Comparison of ENCODE assay signal across 22 cellular contexts in genomic region chr9:137900584-137901310, GRCh38. TPM values are rescaled to one million over a fixed set of nuclear protein-coding genes. Genes with fewer than 3 reads are reported as not detected.
DNase-seq lines count a peak whose midpoint lies in the region; ATAC-seq, FAIRE-seq and TF ChIP-seq lines count a peak whose summit lies in the region.
"Had no signal": no experiment of that assay in that cellular context is flagged by ENCODE, and none has a peak within 500 bp of the region (broad histone marks: within the 10 kb centered on the region; RNA-seq: fewer than 3 reads in every experiment).

No MANE protein-coding gene starts in this region.

- no peak overlapping the region for H3K4me2 ChIP-seq in OCI-LY3 (ENCODE audit: low read length)
- H3K4me2 ChIP-seq: BLaER1 treated with 17β-estradiol and CSF1 and Interleukin-3, amounts not matched to agents 10 nM and 100 nM had no signal

- no peaks in the 10 kb centered on the region for H3K9me3 ChIP-seq in OCI-LY3 (ENCODE audit: insufficient read depth, low read length)
- H3K9me3 ChIP-seq: Caco-2, SJCRH30 had no signal

- H3K27ac ChIP-seq in OCI-LY3 (ENCODE audit: low read length): peak overlapping the region; percentile 14; the same call in 1 of the 2 replicates
- H3K27ac ChIP-seq: 22Rv1; BLaER1 treated with 17β-estradiol and CSF1 and Interleukin-3, amounts not matched to agents 10 nM and 100 nM; SJCRH30 had no signal

- H3K79me2 ChIP-seq in OCI-LY3 (ENCODE audit: low read length): peaks cover 99% of the 10 kb centered on the region

- H3K9ac ChIP-seq in OCI-LY3 (ENCODE audit: low read length): no peak overlapping the region
- H3K9ac ChIP-seq: BLaER1 treated with 17β-estradiol and CSF1 and Interleukin-3, amounts not matched to agents 10 nM and 100 nM had no signal

- peaks cover 33% of the 10 kb centered on the region for H3K4me1 ChIP-seq in OCI-LY3 (ENCODE audit: low read length)
- H3K4me1 ChIP-seq: SJCRH30 had no signal

- no peak overlapping the region for H3K4me3 ChIP-seq in OCI-LY3 (ENCODE audit: low read length)
- H3K4me3 ChIP-seq: BLaER1 treated with 17β-estradiol and CSF1 and Interleukin-3, amounts not matched to agents 10 nM and 100 nM; SJCRH30 had no signal

- no peak for TF ChIP-seq CTCF in OCI-LY3 (IDR thresholded peaks at IDR 0.05; ENCODE audit: low read depth, low read length)

- H2AFZ ChIP-seq in OCI-LY3 (ENCODE audit: low read depth, low read length): no peak overlapping the region

- DNase-seq in activated effector memory CD4-positive, alpha-beta T cell treated with anti-CD3 and anti-CD28 coated beads, Interleukin-2, amount 50 U/mL, for 16 hours: peak; percentile 19
- DNase-seq in activated effector memory CD4-positive, alpha-beta T cell treated with Interleukin-2 at 50 U/mL for 16 hours: no peak
- DNase-seq in islet precursor cell (peak; percentile 43), urothelium cell line (ENCODE audit: low spot score) (no peak), left lobe of liver (ENCODE audit: low spot score) (no peak), cerebellar nuclear complex (lab: John Stamatoyannopoulos, UW) (no peak), NCI-H2227 treated with DMSO at 0.1 percent for 48 hours (lab: John Stamatoyannopoulos, UW) (no peak)
- DNase-seq: Caco-2; CD4-positive, alpha-beta memory T cell; GDM1; GOT3; Kasumi-1; NCI-H1417 treated with DMSO at 0.1 percent for 48 hours; NCI-H187; NCI-H748 treated with DMSO at 0.1 percent for 48 hours; SJCRH30 had no signal

- H3K27me3 ChIP-seq in OCI-LY3 (ENCODE audit: low read depth, low read length): no peaks in the 10 kb centered on the region
- H3K27me3 ChIP-seq: BLaER1 treated with 17β-estradiol and CSF1 and Interleukin-3, amounts not matched to agents 10 nM and 100 nM; SJCRH30 had no signal

- peaks cover 92% of the 10 kb centered on the region for H4K20me1 ChIP-seq in OCI-LY3 (ENCODE audit: insufficient read depth, low read length)
- H4K20me1 ChIP-seq: BLaER1 treated with 17β-estradiol and CSF1 and Interleukin-3, amounts not matched to agents 10 nM and 100 nM had no signal

- peak; percentile 53 for FAIRE-seq in urothelium cell line (lab: Jason Lieb, UNC)
- FAIRE-seq: GM19239 had no signal

- ATAC-seq in left lobe of liver: no peak

- H3K36me3 ChIP-seq in OCI-LY3 (replicated peaks; ENCODE audit: low read depth, low read length): peaks cover 44% of the 10 kb centered on the region
- H3K36me3 ChIP-seq: BLaER1 treated with 17β-estradiol and CSF1 and Interleukin-3, amounts not matched to agents 10 nM and 100 nM; SJCRH30 had no signal

RNA-seq across cellular contexts. Expression of gene CACNA1B, which starts 23.2 kb away (rescaled TPM):
- not detected for total RNA-seq in left lobe of liver
- total RNA-seq: CD4-positive, alpha-beta memory T cell; MCF 10A; NCI-H460 had no signal

Comparison
In these comparisons a context has a peak if more than half of its experiments do, and no peak if none do; other contexts are left out.
1. DNase-seq: peak in activated effector memory CD4-positive, alpha-beta T cell treated with anti-CD3 and anti-CD28 coated beads, Interleukin-2, amount 50 U/mL, for 16 hours (single experiment) and islet precursor cell (single experiment); none in activated effector memory CD4-positive, alpha-beta T cell treated with Interleukin-2 at 50 U/mL for 16 hours (single experiment), urothelium cell line (single experiment), left lobe of liver (single experiment), cerebellar nuclear complex (0 of 2) and NCI-H2227 treated with DMSO at 0.1 percent for 48 hours (single experiment).